Comparison of ENCODE assay signal across 9 cellular contexts in genomic region chr1:27428316-27429028, GRCh38. TPM values are rescaled to one million over a fixed set of nuclear protein-coding genes. Genes with fewer than 3 reads are reported as not detected.
DNase-seq lines count a peak whose midpoint lies in the region; ATAC-seq, FAIRE-seq and TF ChIP-seq lines count a peak whose summit lies in the region.
"Had no signal": no experiment of that assay in that cellular context is flagged by ENCODE, and none has a peak within 500 bp of the region (broad histone marks: within the 10 kb centered on the region; RNA-seq: fewer than 3 reads in every experiment).

No MANE protein-coding gene starts in this region.

- H4K20me1 ChIP-seq in H9 (ENCODE audit: control insufficient read depth, insufficient read depth, insufficient read length) (no peaks in the 10 kb centered on the region), H1 (replicated peaks in 1 of 2; ENCODE audit: control insufficient read depth in 1 of 2, insufficient read depth in 2 of 2, low read length in 2 of 2) (peaks cover 0 to 6% of the 10 kb centered on the region in 2 experiments)

- H3K4me3 Mint-ChIP-seq in H9 (peak overlapping the region in 1 of 2 experiments; percentile 31; a peak in 3 of 5 replicates), T-helper 17 cell (peak overlapping the region; percentile 85)
- peak overlapping the region; percentile 82 to 94 (median 87) for H3K4me3 Mint-ChIP-seq in naive thymus-derived CD4-positive, alpha-beta T cell

- TF ChIP-seq CTCF in H9 (conservative IDR thresholded peaks at IDR 0.05) (no peak), H1 (IDR thresholded peaks at IDR 0.05; ENCODE audit: control extremely low read depth in 1 of 3, insufficient read depth in 1 of 3, low read depth in 1 of 3, low read length in 3 of 3) (no peak)

- no peak overlapping the region for H2BK20ac ChIP-seq in H9 (ENCODE audit: low read depth, low read length, poor library complexity, severe bottlenecking)
- H2BK20ac ChIP-seq in H1 (ENCODE audit: low read length), result 0 out of 2 replicates have a peak overlapping the region, but pooled peaks have one; percentile 66

- no peak for FAIRE-seq in H1 (lab: Jason Lieb, UNC)
- FAIRE-seq: endometrium had no signal

- no CpG with 5 or more reads among the region's 17 CpGs for WGBS in H9 (ENCODE audit: extremely low coverage, insufficient read length, low lambda C conversion rate)
- 59% methylated on average over 14 of the region's 17 CpGs; no CpG with 5 or more reads in 1 of the 2 experiments for WGBS in H1 (ENCODE audit: extremely low coverage in 1 of 2, insufficient coverage in 1 of 2, insufficient read length in 1 of 2, insufficient replicate concordance in 2 of 2, low coverage in 1 of 2, low lambda C conversion rate in 2 of 2, missing lambda C conversion rate in 1 of 2), 2 experiments
- 18 to 19% methylated on average over 14 to 17 of the region's 17 CpGs for WGBS in aorta, 2 donors

- DNase-seq in H9, result no peak
- no peak for DNase-seq in T-helper 17 cell
- DNase-seq in H1 (ENCODE audit: low read depth in 1 of 2, low spot score in 2 of 2), result no peak
- no peak for DNase-seq in naive thymus-derived CD4-positive, alpha-beta T cell
- DNase-seq in aorta, result no peak
- no peak for DNase-seq in SK-N-DZ (ENCODE audit: low spot score)
- no peak for DNase-seq in SW480 (ENCODE audit: low spot score)

- H2BK120ac ChIP-seq in H9 (ENCODE audit: low read depth, low read length, poor library complexity, severe bottlenecking) (no peak overlapping the region), H1 (replicated peaks; ENCODE audit: low read depth, low read length) (no peak overlapping the region)

- TF ChIP-seq RAD21 in H1 (IDR thresholded peaks at IDR 0.05 in 1 of 2, conservative IDR thresholded peaks at IDR 0.05 in 1 of 2; ENCODE audit: low read depth in 2 of 2, low read length in 2 of 2), result peak in 1 of 2 experiments; percentile 23; a peak in 2 of 4 replicates

- H3K79me2 ChIP-seq in H9 (ENCODE audit: insufficient read depth, low read length) (peaks cover 5% of the 10 kb centered on the region; the same call in 1 of the 2 replicates), H1 (ENCODE audit: control insufficient read depth in 1 of 2, insufficient read depth in 2 of 2, low read length in 2 of 2) (peaks cover 0 to 30% of the 10 kb centered on the region in 2 experiments; a peak in 2 of 4 replicates)

- H3K9me3 ChIP-seq in H9 (ENCODE audit: control insufficient read depth, low read depth, low read length), result no peaks in the 10 kb centered on the region
- H3K9me3 ChIP-seq in T-helper 17 cell (ENCODE audit: control insufficient read depth, low read length, poor library complexity, severe bottlenecking), result no peaks in the 10 kb centered on the region
- H3K9me3 ChIP-seq in H1 (ENCODE audit: insufficient read depth in 2 of 2, low read depth in 1 of 2, low read length in 1 of 2), result no peaks in the 10 kb centered on the region
- H3K9me3 ChIP-seq in naive thymus-derived CD4-positive, alpha-beta T cell (ENCODE audit: control insufficient read depth in 2 of 3, low read length in 3 of 3), result no peaks in the 10 kb centered on the region
- no peaks in the 10 kb centered on the region for H3K9me3 ChIP-seq in aorta (ENCODE audit: control insufficient read depth, low read length)

- H3K23me2 ChIP-seq in H9 (ENCODE audit: insufficient read length, low read depth, low read length, poor library complexity, severe bottlenecking) (no peaks in the 10 kb centered on the region), H1 (ENCODE audit: low read depth, low read length) (no peaks in the 10 kb centered on the region)

- H2BK5ac ChIP-seq in H9 (ENCODE audit: insufficient read length, low read length) (no peak overlapping the region), H1 (ENCODE audit: low read depth, low read length) (peak overlapping the region; percentile 85)

- no peak for TF ChIP-seq POLR2A in H1 (IDR thresholded peaks at IDR 0.05; ENCODE audit: control extremely low read depth in 1 of 2, low read depth in 2 of 2, low read length in 2 of 2)

- no peak overlapping the region for H3K9ac ChIP-seq in H9 (ENCODE audit: extremely low read depth, insufficient read length, low read length)
- H3K9ac ChIP-seq in H1 (replicated peaks in 1 of 4; ENCODE audit: extremely low read depth in 1 of 4, low read depth in 3 of 4, low read length in 3 of 4), result no peak overlapping the region; a peak in 2 of 7 replicates

- H3K4ac ChIP-seq in H9 (ENCODE audit: low read depth, low read length), result no peak overlapping the region
- H3K4ac ChIP-seq in H1 (replicated peaks; ENCODE audit: insufficient read length, low read depth, low read length), result no peak overlapping the region

- no peak for TF ChIP-seq EP300 in H1 (IDR thresholded peaks at IDR 0.05; ENCODE audit: borderline replicate concordance in 1 of 2, low read depth in 2 of 2, low read length in 2 of 2)

- H3K4me1 ChIP-seq in H9 (ENCODE audit: insufficient read depth, low read length) (peaks cover 15% of the 10 kb centered on the region; the same call in 1 of the 2 replicates), H1 (replicated peaks in 1 of 4; ENCODE audit: control insufficient read depth in 3 of 4, insufficient read depth in 4 of 4, low read length in 3 of 4) (peaks cover 17 to 31% (median 22%) of the 10 kb centered on the region in 4 experiments), aorta (ENCODE audit: control insufficient read depth in 1 of 2, insufficient read depth in 2 of 2, low read length in 2 of 2) (peaks cover 6% of the 10 kb centered on the region in 2 donors)
- H3K4me1 ChIP-seq in naive thymus-derived CD4-positive, alpha-beta T cell (ENCODE audit: control insufficient read depth in 2 of 2, insufficient read depth in 2 of 2, low read length in 2 of 2), result peaks cover 23 to 71% of the 10 kb centered on the region in 2 donors

- H4K8ac ChIP-seq in H9 (replicated peaks; ENCODE audit: insufficient read length, low read depth, low read length), result no peak overlapping the region
- no peak overlapping the region for H4K8ac ChIP-seq in H1 (ENCODE audit: extremely low read depth, insufficient read depth, low read length)

- CTCF ChIA-PET in H1 (lab: Charles Lee; ENCODE audit: partially characterized antibody), result interaction anchor here (0.6 to 37.8 kb wide), 14 partner anchors 11 to 241 kb away, joined by 3 to 863 read pairs (median 4); no protein-coding TSS in a partner anchor
- CTCF ChIA-PET in naive thymus-derived CD4-positive, alpha-beta T cell (lab: Charles Lee), result interaction anchor here (0.6 to 2.0 kb wide), 11 partner anchors 8 to 235 kb away, joined by 3 to 6 read pairs (median 4); no protein-coding TSS in a partner anchor

- H3K27ac ChIP-seq in H9 (ENCODE audit: insufficient read length, low read depth, low read length) (no peak overlapping the region), H1 (ENCODE audit: low read depth, low read length) (0 out of 2 replicates have a peak overlapping the region, but pooled peaks have one; percentile 3), aorta (ENCODE audit: low read depth in 1 of 2, low read length in 2 of 2) (peak overlapping the region in 1 of 2 donors; percentile 90)
- peak overlapping the region; percentile 74 for H3K27ac ChIP-seq in naive thymus-derived CD4-positive, alpha-beta T cell (ENCODE audit: low read depth, low read length)

- peaks cover 44 to 46% of the 10 kb centered on the region in 2 experiments for H3K4me1 Mint-ChIP-seq in H9
- peaks cover 46% of the 10 kb centered on the region for H3K4me1 Mint-ChIP-seq in T-helper 17 cell
- H3K4me1 Mint-ChIP-seq in naive thymus-derived CD4-positive, alpha-beta T cell, result peaks cover 45 to 87% (median 78%) of the 10 kb centered on the region in 7 donors

- H3K27ac Mint-ChIP-seq in H9, result peak overlapping the region; percentile 85 to 96 (median 86)
- H3K27ac Mint-ChIP-seq in T-helper 17 cell, result peak overlapping the region; percentile 90
- H3K27ac Mint-ChIP-seq in naive thymus-derived CD4-positive, alpha-beta T cell, result peak overlapping the region; percentile 83 to 96 (median 88)

- no peaks in the 10 kb centered on the region for H3K9me3 Mint-ChIP-seq in H9
- no peaks in the 10 kb centered on the region for H3K9me3 Mint-ChIP-seq in naive thymus-derived CD4-positive, alpha-beta T cell

- H4K5ac ChIP-seq in H9 (ENCODE audit: insufficient read length, low read depth, low read length) (no peak overlapping the region), H1 (ENCODE audit: insufficient read length, low read depth, low read length) (no peak overlapping the region)

- H3K18ac ChIP-seq in H9 (ENCODE audit: insufficient read length, low read depth, low read length) (no peak overlapping the region), H1 (ENCODE audit: extremely low read depth, low read length) (peak overlapping the region; percentile 74)

- H2AFZ ChIP-seq in H9 (ENCODE audit: low read length) (no peak overlapping the region), H1 (ENCODE audit: low read length) (no peak overlapping the region)

- no peak overlapping the region for H2AK5ac ChIP-seq in H9 (ENCODE audit: insufficient read length, low read length)
- H2AK5ac ChIP-seq in H1 (ENCODE audit: low read depth, low read length), result 0 out of 2 replicates have a peak overlapping the region, but pooled peaks have one; percentile 69

- no peak overlapping the region for H2BK15ac ChIP-seq in H9 (ENCODE audit: low read depth, low read length)
- H2BK15ac ChIP-seq in H1 (ENCODE audit: low read length), result no peak overlapping the region

- H2BK12ac ChIP-seq in H9 (ENCODE audit: insufficient read length, low read depth, low read length) (no peak overlapping the region), H1 (ENCODE audit: low read depth, low read length) (peak overlapping the region; percentile 97)

- H3K14ac ChIP-seq in H9 (ENCODE audit: insufficient read depth, low read length), result no peak overlapping the region
- H3K14ac ChIP-seq in H1 (ENCODE audit: insufficient read length), result no peak overlapping the region

- no peak overlapping the region for H3T11ph ChIP-seq in H9 (ENCODE audit: low read length)

- H3K23ac ChIP-seq in H9 (ENCODE audit: insufficient read length, low read depth, low read length) (no peak overlapping the region), H1 (ENCODE audit: insufficient read length) (no peak overlapping the region)

- H3K79me1 ChIP-seq in H9 (ENCODE audit: insufficient read depth, low read depth, low read length, poor library complexity, severe bottlenecking), result peaks cover 2% of the 10 kb centered on the region
- H3K79me1 ChIP-seq in H1 (ENCODE audit: low read depth, low read length), result peaks cover 11% of the 10 kb centered on the region; the same call in 1 of the 2 replicates

- H3K4me2 ChIP-seq in H9 (ENCODE audit: insufficient read depth, insufficient read length, low read length) (no peak overlapping the region), H1 (ENCODE audit: insufficient read depth in 1 of 2, low read depth in 2 of 2, low read length in 2 of 2) (peak overlapping the region; percentile 36 to 40; a peak in 3 of 4 replicates)

- H3K56ac ChIP-seq in H9 (ENCODE audit: insufficient read length, low read depth, low read length), result no peak overlapping the region
- no peak overlapping the region for H3K56ac ChIP-seq in H1 (replicated peaks; ENCODE audit: insufficient read length, low read depth, low read length)

- ATAC-seq in T-helper 17 cell, result peak; percentile 33
- peak; percentile 48 for ATAC-seq in naive thymus-derived CD4-positive, alpha-beta T cell
- peak; percentile 45 for ATAC-seq in aorta (ENCODE audit: low FRiP score)
- no peak for ATAC-seq in GM21367 (IDR thresholded peaks at IDR 0.05; ENCODE audit: unreplicated experiment)

- H3K36me3 Mint-ChIP-seq in H9 (ENCODE audit: insufficient read depth in 1 of 3, low read depth in 3 of 3), result peaks cover 12 to 19% (median 18%) of the 10 kb centered on the region in 3 experiments; a peak in 6 of 7 replicates
- H3K36me3 Mint-ChIP-seq in T-helper 17 cell (ENCODE audit: low read depth), result no peaks in the 10 kb centered on the region
- peaks cover 4 to 19% (median 14%) of the 10 kb centered on the region in 5 donors for H3K36me3 Mint-ChIP-seq in naive thymus-derived CD4-positive, alpha-beta T cell

- POLR2A ChIA-PET in H1 (lab: Charles Lee; ENCODE audit: partially characterized antibody), result interaction anchor here (0.6 to 3.7 kb wide), 8 partner anchors 10 to 142 kb away, joined by 3 to 23 read pairs (median 4); partner anchors contain the start of gene WASF2
- POLR2A ChIA-PET in naive thymus-derived CD4-positive, alpha-beta T cell (lab: Charles Lee), result interaction anchor here (0.7 to 5.5 kb wide), 13 partner anchors 9 to 190 kb away, joined by 3 to 29 read pairs (median 5); partner anchors contain the start of gene WASF2

- peaks cover 0 to 13% (median 3%) of the 10 kb centered on the region in 4 experiments; a peak in 2 of 8 replicates for H3K36me3 ChIP-seq in H1 (ENCODE audit: control insufficient read depth in 2 of 4, insufficient read depth in 4 of 4, low read length in 3 of 4)
- H3K36me3 ChIP-seq in naive thymus-derived CD4-positive, alpha-beta T cell (ENCODE audit: control insufficient read depth in 2 of 3, insufficient read depth in 3 of 3, low read length in 3 of 3), result peaks cover 0 to 10% (median 4%) of the 10 kb centered on the region in 3 experiments
- peaks cover 0 to 1% of the 10 kb centered on the region in 2 donors for H3K36me3 ChIP-seq in aorta (ENCODE audit: control insufficient read depth in 1 of 2, insufficient read depth in 2 of 2, low read length in 1 of 2)

- H3K27me3 ChIP-seq in H9 (ENCODE audit: insufficient read depth, low read length) (no peaks in the 10 kb centered on the region), H1 (replicated peaks in 1 of 4; ENCODE audit: control insufficient read depth in 3 of 4, extremely low read depth in 1 of 4, insufficient read depth in 3 of 4, low read length in 3 of 4) (no peaks in the 10 kb centered on the region), aorta (ENCODE audit: control insufficient read depth in 1 of 2, insufficient read depth in 2 of 2, low read length in 1 of 2) (no peaks in the 10 kb centered on the region)
- H3K27me3 ChIP-seq in naive thymus-derived CD4-positive, alpha-beta T cell (ENCODE audit: control insufficient read depth in 2 of 2, insufficient read depth in 2 of 2, low read length in 2 of 2), result no peaks in the 10 kb centered on the region

- H3K27me3 Mint-ChIP-seq in H9 (ENCODE audit: low read depth), result no peaks in the 10 kb centered on the region
- H3K27me3 Mint-ChIP-seq in T-helper 17 cell, result no peaks in the 10 kb centered on the region
- no peaks in the 10 kb centered on the region for H3K27me3 Mint-ChIP-seq in naive thymus-derived CD4-positive, alpha-beta T cell

- intact Hi-C loops in naive thymus-derived CD4-positive, alpha-beta T cell (cut with micrococcal nuclease), result loop anchor here (1.0 to 2.0 kb wide), 2 partner anchors 10 to 62 kb away; partner anchors contain the start of gene WASF2 (in 1 of the 2)
- intact Hi-C loops in aorta (cut with DNase I), result loop anchor here in 1 of 2 donors (5.0 kb wide), 1 partner anchor 59 kb away; no protein-coding TSS in a partner anchor

- H3K4me3 ChIP-seq in H1 (ENCODE audit: extremely low read depth in 1 of 4, insufficient read depth in 2 of 4, low read depth in 3 of 4, low read length in 4 of 4), result peak overlapping the region in 1 of 4 experiments; percentile 12; a peak in 1 of 8 replicates
- H3K4me3 ChIP-seq in naive thymus-derived CD4-positive, alpha-beta T cell (ENCODE audit: low read length), result peak overlapping the region; percentile 30
- peak overlapping the region in 1 of 2 donors; percentile 14 for H3K4me3 ChIP-seq in aorta (ENCODE audit: low read length in 2 of 2)

- no peak overlapping the region for H4K91ac ChIP-seq in H9 (ENCODE audit: insufficient read length, low read depth, low read length)
- no peak overlapping the region for H4K91ac ChIP-seq in H1 (replicated peaks; ENCODE audit: insufficient read length, low read length)

RNA-seq across cellular contexts. Expression of gene GPR3, which starts 36.0 kb away (rescaled TPM):
- 4.3 and 4.4 TPM in 2 replicates for total RNA-seq in H9 (2021)
- total RNA-seq in T-helper 17 cell, result under 1 TPM in 1 of 2 donors, not detected in 1; 0.30 TPM
- 9.4 and 9.9 TPM in 2 replicates for total RNA-seq in H1 (2021; fragmentation: NEBNext Ultra II Directional; extraction: Animal tissue kit (Norgen Biotek cat#: 25700))
- 26.5 and 34.9 TPM in 2 replicates for polyA plus RNA-seq in H1 (2011; rRNA removed)
- 13.5 TPM for polyA plus RNA-seq in H1 (2011; cell fraction: cytosol; rRNA removed)
- polyA plus RNA-seq in H1 (2011; cell fraction: nucleus; rRNA removed), result 21.1 TPM
- 9.0 to 9.9 TPM (median 9.4 TPM) in 4 replicates for polyA plus RNA-seq in H1 (2012, experiment 1 of 2)
- polyA plus RNA-seq in H1 (2012, experiment 2 of 2), result 11.8 TPM
- 27.7 TPM for polyA plus RNA-seq in H1 (2013, experiment 1 of 2)
- 27.2 TPM for polyA plus RNA-seq in H1 (2013, experiment 2 of 2)
- polyA minus RNA-seq in H1 (2011; rRNA and poly(A)+ RNA removed), result 15.8 and 16.7 TPM in 2 replicates
- 7.1 TPM for polyA minus RNA-seq in H1 (2011; cell fraction: cytosol; rRNA and poly(A)+ RNA removed)
- 9.1 TPM for polyA minus RNA-seq in H1 (2011; cell fraction: nucleus; rRNA and poly(A)+ RNA removed)
- under 1 TPM in 3 of 5 experiments, not detected in 2; 0.24 to 0.93 (median 0.45) TPM for total RNA-seq in naive thymus-derived CD4-positive, alpha-beta T cell
- under 1 TPM; 0.09 to 0.13 TPM for polyA plus RNA-seq in naive thymus-derived CD4-positive, alpha-beta T cell
- total RNA-seq in aorta, result under 1 TPM; 0.68 to 0.93 TPM
- polyA plus RNA-seq in aorta, result under 1 TPM in 1 of 2 donors, not detected in 1; 0.20 TPM
- polyA plus RNA-seq in SK-N-DZ (2014; cell fraction: cytosol; rRNA removed), result 0.71 and 0.82 TPM in 2 replicates
- polyA plus RNA-seq in SK-N-DZ (2014; cell fraction: nucleus; rRNA removed), result 0.53 and 0.73 TPM in 2 replicates

RNA-seq across cellular contexts. Expression of gene CD164L2, which starts 45.3 kb away (rescaled TPM):
- total RNA-seq in H9 (2021), result 1.2 and 1.5 TPM in 2 replicates
- total RNA-seq in T-helper 17 cell, result not detected
- total RNA-seq in H1 (2021; fragmentation: NEBNext Ultra II Directional; extraction: Animal tissue kit (Norgen Biotek cat#: 25700)), result 3.3 and 3.8 TPM in 2 replicates
- polyA plus RNA-seq in H1 (2011; rRNA removed), result 3.3 and 5.5 TPM in 2 replicates
- 6.5 TPM for polyA plus RNA-seq in H1 (2011; cell fraction: cytosol; rRNA removed)
- polyA plus RNA-seq in H1 (2011; cell fraction: nucleus; rRNA removed), result 26.5 TPM
- polyA plus RNA-seq in H1 (2012, experiment 1 of 2), result 3.0 to 4.1 TPM (median 3.4 TPM) in 4 replicates
- polyA plus RNA-seq in H1 (2012, experiment 2 of 2), result 2.5 TPM
- polyA plus RNA-seq in H1 (2013, experiment 1 of 2), result 1.9 TPM
- polyA plus RNA-seq in H1 (2013, experiment 2 of 2), result 1.7 TPM
- polyA minus RNA-seq in H1 (2011; rRNA and poly(A)+ RNA removed), result 0.63 and 1.5 TPM in 2 replicates
- not detected for polyA minus RNA-seq in H1 (2011; cell fraction: cytosol; rRNA and poly(A)+ RNA removed)
- polyA minus RNA-seq in H1 (2011; cell fraction: nucleus; rRNA and poly(A)+ RNA removed), result 3.1 TPM
- under 1 TPM in 1 of 5 experiments, not detected in 4; 0.24 TPM for total RNA-seq in naive thymus-derived CD4-positive, alpha-beta T cell
- not detected for polyA plus RNA-seq in naive thymus-derived CD4-positive, alpha-beta T cell
- total RNA-seq in aorta, result not detected
- not detected for polyA plus RNA-seq in aorta
- not detected in 2 replicates for polyA plus RNA-seq in SK-N-DZ (2014; cell fraction: cytosol; rRNA removed)
- not detected in 2 replicates for polyA plus RNA-seq in SK-N-DZ (2014; cell fraction: nucleus; rRNA removed)

RNA-seq across cellular contexts. Expression of gene FCN3, which starts 53.8 kb away (rescaled TPM):
- total RNA-seq in H9 (2021) (0.22 TPM in 2 replicates), T-helper 17 cell (not detected), aorta (10 to 100 TPM in 1 of 2 donors, 1 to 10 TPM in 1; 2.7 to 11.5 TPM)
- 0.30 TPM in 1 of 2 replicates, not detected in the other for total RNA-seq in H1 (2021; fragmentation: NEBNext Ultra II Directional; extraction: Animal tissue kit (Norgen Biotek cat#: 25700))
- polyA plus RNA-seq in H1 (2011; rRNA removed) (0.35 and 0.57 TPM in 2 replicates), aorta (under 1 TPM; 0.15 to 0.50 TPM)
- 0.32 TPM for polyA plus RNA-seq in H1 (2011; cell fraction: cytosol; rRNA removed)
- 0.90 TPM for polyA plus RNA-seq in H1 (2011; cell fraction: nucleus; rRNA removed)
- 0.28 to 0.78 TPM (median 0.40 TPM) in 3 of 4 replicates, not detected in the other for polyA plus RNA-seq in H1 (2012, experiment 1 of 2)
- not detected for polyA plus RNA-seq in H1 (2012, experiment 2 of 2)
- polyA plus RNA-seq in H1 (2013, experiment 1 of 2), result 0.47 TPM
- polyA plus RNA-seq in H1 (2013, experiment 2 of 2), result 0.28 TPM
- polyA minus RNA-seq in H1 (2011; rRNA and poly(A)+ RNA removed), result not detected in 2 replicates
- polyA minus RNA-seq in H1 (2011; cell fraction: cytosol; rRNA and poly(A)+ RNA removed), result not detected
- polyA minus RNA-seq in H1 (2011; cell fraction: nucleus; rRNA and poly(A)+ RNA removed), result not detected
- not detected for total RNA-seq in naive thymus-derived CD4-positive, alpha-beta T cell
- not detected for polyA plus RNA-seq in naive thymus-derived CD4-positive, alpha-beta T cell
- not detected in 2 replicates for polyA plus RNA-seq in SK-N-DZ (2014; cell fraction: cytosol; rRNA removed)
- polyA plus RNA-seq in SK-N-DZ (2014; cell fraction: nucleus; rRNA removed), result not detected in 2 replicates
